1 cellular context compared by ENCODE assay signal in genomic region chr11:122711362-122711761, GRCh38.
TF ChIP-seq lines count a peak whose summit lies in the region.

No MANE protein-coding gene starts in this region.

TF ChIP-seq in A549, 52 proteins besides CTCF, POLR2A, EP300 and RAD21 (continued from another document):
- TF ChIP-seq MYC (IDR thresholded peaks at IDR 0.05; ENCODE audit: borderline replicate concordance, low read length) (no peak), E2F6 (IDR thresholded peaks at IDR 0.05; ENCODE audit: borderline replicate concordance, low read depth) (no peak), ZNF302 (CRISPR knock-in tag; IDR thresholded peaks at IDR 0.05) (no peak), CBX2 (IDR thresholded peaks at IDR 0.05; ENCODE audit: borderline replicate concordance, low read depth) (no peak), ZSCAN20 (CRISPR knock-in tag; IDR thresholded peaks at IDR 0.05) (no peak), ESRRA (IDR thresholded peaks at IDR 0.05; ENCODE audit: borderline replicate concordance, low read length) (no peak), HEYL (CRISPR knock-in tag; IDR thresholded peaks at IDR 0.05) (no peak), TFCP2L1 (CRISPR knock-in tag; IDR thresholded peaks at IDR 0.05) (no peak), CHD2 (IDR thresholded peaks at IDR 0.05; ENCODE audit: low read length, partially characterized antibody) (no peak), MAX (IDR thresholded peaks at IDR 0.05) (no peak), USF2 (IDR thresholded peaks at IDR 0.05) (no peak), BHLHE40 (IDR thresholded peaks at IDR 0.05; ENCODE audit: low read depth, low read length) (no peak), KDM1A (IDR thresholded peaks at IDR 0.05; ENCODE audit: low read depth) (no peak)
